Comparison of ENCODE assay signal across 1 cellular context in the genomic region with DNA sequence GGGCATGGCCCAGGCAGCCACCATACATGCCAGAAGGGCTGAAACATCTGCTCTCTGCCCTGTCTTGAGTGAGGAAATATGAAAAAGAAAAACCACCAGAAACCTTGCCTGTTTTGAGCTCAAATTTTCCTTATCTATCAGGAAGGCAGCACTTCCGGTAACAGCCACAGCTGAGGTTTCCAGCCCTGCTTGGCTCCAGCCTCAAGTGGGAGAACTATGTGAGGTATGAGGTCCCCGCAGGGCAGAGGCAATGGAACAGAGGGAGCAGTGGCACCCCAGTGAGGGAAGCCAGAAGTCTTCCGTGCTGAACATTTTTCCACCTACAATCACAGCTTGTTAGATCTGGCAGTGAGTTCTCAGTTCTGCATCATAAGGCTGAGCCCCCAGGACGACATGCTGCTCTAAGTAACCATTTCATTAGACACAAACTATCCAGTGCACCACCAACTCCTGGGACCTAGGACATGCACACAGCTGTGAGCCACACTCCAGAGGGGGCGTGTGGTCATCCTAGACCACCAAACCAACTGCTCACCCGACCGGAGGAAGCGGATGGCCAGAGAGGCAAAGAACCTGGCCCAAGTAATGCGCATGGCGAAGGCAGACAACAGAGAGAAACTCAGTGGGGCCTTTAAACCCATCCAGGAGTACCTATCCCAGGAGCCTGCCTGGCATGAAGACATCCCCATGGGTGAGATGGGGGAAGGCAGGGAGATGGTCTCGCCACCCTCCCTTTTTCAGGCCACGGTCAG.
A peak's percentile ranks its signal among the peaks of the same experiment; 100 is the strongest.
TF ChIP-seq lines count a peak whose summit lies in the region.

No MANE protein-coding gene starts in this region.

TF ChIP-seq in H1, 55 proteins besides CTCF, POLR2A, EP300 and RAD21:
- TF ChIP-seq CBX8 (IDR thresholded peaks at IDR 0.05; ENCODE audit: borderline replicate concordance, low read depth, low read length) (no peak), POLR2AphosphoS5 (IDR thresholded peaks at IDR 0.05; ENCODE audit: low read depth, low read length) (peak; percentile 11; the same call in 1 of the 2 replicates)
TF ChIP-seq in H1: peak in this region for 1.
